Comparison of ENCODE assay signal across 1 cellular context in genomic region chr12:48782457-48783395, GRCh38.
A peak's percentile ranks its signal among the peaks of the same experiment; 100 is the strongest.
TF ChIP-seq lines count a peak whose summit lies in the region.

No MANE protein-coding gene starts in this region.

TF ChIP-seq in HEK293, 187 proteins besides CTCF, POLR2A, EP300 and RAD21 (continued from another document):
- TF ChIP-seq HIC1 (tag by site-specific recombination; IDR thresholded peaks at IDR 0.05), result peak; percentile 7; the same call in 1 of the 2 replicates
- TF ChIP-seq SALL2 (tag by site-specific recombination; IDR thresholded peaks at IDR 0.05; ENCODE audit: borderline replicate concordance), result no peak
- TF ChIP-seq EGR2 (tag by site-specific recombination; IDR thresholded peaks at IDR 0.05; ENCODE audit: low read depth), result peak; percentile 22; the same call in 1 of the 2 replicates
- TF ChIP-seq, protein P1, sequence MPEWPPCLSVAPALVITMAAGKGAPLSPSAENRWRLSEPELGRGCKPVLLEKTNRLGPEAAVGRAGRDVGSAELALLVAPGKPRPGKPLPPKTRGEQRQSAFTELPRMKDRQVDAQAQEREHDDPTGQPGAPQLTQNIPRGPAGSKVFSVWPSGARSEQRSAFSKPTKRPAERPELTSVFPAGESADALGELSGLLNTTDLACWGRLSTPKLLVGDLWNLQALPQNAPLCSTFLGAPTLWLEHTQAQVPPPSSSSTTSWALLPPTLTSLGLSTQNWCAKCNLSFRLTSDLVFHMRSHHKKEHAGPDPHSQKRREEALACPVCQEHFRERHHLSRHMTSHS (tag by site-specific recombination; IDR thresholded peaks at IDR 0.05), result no peak
- TF ChIP-seq KLF1 (tag by site-specific recombination; IDR thresholded peaks at IDR 0.05), result no peak
- TF ChIP-seq ZNF398 (tag by site-specific recombination; IDR thresholded peaks at IDR 0.05), result no peak
- TF ChIP-seq PRDM1 (tag by site-specific recombination; IDR thresholded peaks at IDR 0.05), result no peak
- TF ChIP-seq ZNF350 (tag by site-specific recombination; IDR thresholded peaks at IDR 0.05), result no peak
- TF ChIP-seq SCRT1 (tag by site-specific recombination; IDR thresholded peaks at IDR 0.05; ENCODE audit: borderline replicate concordance), result no peak
TF ChIP-seq in HEK293: peak in this region for 3.
